21 cellular contexts compared by ENCODE assay signal in the genomic region with DNA sequence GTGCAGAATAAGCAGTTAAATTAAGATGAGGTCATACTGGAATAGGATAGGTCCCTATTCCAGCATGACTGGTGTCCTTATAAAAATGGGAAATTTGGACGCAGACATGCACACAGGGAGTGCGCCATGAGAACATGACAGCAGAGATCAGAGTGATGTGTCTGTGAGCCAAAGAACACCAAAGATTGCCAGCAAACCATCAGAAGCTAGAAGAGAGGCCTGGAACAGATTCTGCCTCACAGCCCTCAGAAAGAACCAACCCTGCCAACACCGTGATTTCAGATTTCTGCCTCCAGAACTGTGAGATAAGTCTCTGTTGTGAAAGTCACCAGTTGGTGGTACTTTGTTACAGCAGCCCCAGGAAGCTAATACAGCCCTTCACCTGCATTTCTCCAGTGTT.
DNase-seq lines count a peak whose midpoint lies in the region; FAIRE-seq and TF ChIP-seq lines count a peak whose summit lies in the region.
"Had no signal": no experiment of that assay in that cellular context is flagged by ENCODE, and none has a peak within 500 bp of the region (broad histone marks: within the 10 kb centered on the region; RNA-seq: fewer than 3 reads in every experiment).

No MANE protein-coding gene starts in this region.

- FAIRE-seq in GM18507 (lab: Jason Lieb, UNC) (peak; percentile 9), H54 (lab: Jason Lieb, UNC) (no peak)
- FAIRE-seq: A549, D721Med, GM12891 had no signal

- TF ChIP-seq POLR2A in H54 (IDR thresholded peaks at IDR 0.05; ENCODE audit: low read depth, low read length) (no peak), erythroblast (IDR thresholded peaks at IDR 0.05; ENCODE audit: low read length) (no peak)

- no peak for DNase-seq in GM18507 (ENCODE audit: extremely low spot score, insufficient read length, low read depth)
- DNase-seq in NCI-H446 treated with DMSO at 0.1 percent for 48 hours (lab: John Stamatoyannopoulos, UW): peak; percentile 86
- peak; percentile 93 for DNase-seq in cerebellar cortex (ENCODE audit: low spot score)
- peak; percentile 15 for DNase-seq in islet precursor cell
- DNase-seq in H54 (ENCODE audit: insufficient read length, low spot score): no peak
- no peak for DNase-seq in activated gamma-delta T cell (lab: John Stamatoyannopoulos, UW)
- DNase-seq in erythroblast (lab: John Stamatoyannopoulos, UW): no peak
- DNase-seq: 8988T; ACHN; AML-193; BE2C; CD4-positive, alpha-beta T cell; CD8-positive, alpha-beta memory T cell; DMS 273 treated with DMSO at 0.1 percent for 48 hours; DMS79; EL; GF-D8; HFFc6 had no signal

Comparison
In these comparisons a context has a peak if more than half of its experiments do, and no peak if none do; other contexts are left out.
1. DNase-seq: peak in NCI-H446 treated with DMSO at 0.1 percent for 48 hours (single experiment), cerebellar cortex (single experiment) and islet precursor cell (single experiment); none in GM18507 (single experiment), H54 (single experiment), activated gamma-delta T cell (single experiment) and erythroblast (0 of 2).